9 cellular contexts compared by ENCODE assay signal in the genomic region with DNA sequence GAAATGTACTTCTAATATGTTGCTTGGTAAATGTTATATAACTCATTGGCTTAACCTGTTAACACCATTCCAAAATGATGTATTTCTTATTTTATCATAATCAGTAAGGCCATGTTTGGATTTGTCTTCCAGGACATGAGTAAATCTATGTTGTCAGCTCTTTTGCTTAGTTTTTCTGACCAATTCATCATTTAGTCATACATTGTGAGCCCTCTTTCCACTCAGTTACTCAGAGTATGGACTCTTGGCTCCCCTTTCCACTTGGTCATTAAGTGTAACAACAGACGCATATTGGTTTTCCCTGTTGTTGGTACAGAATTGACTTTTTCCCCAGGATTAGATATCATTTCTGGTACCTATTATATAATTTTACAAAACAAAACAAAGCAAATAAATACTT. TPM values are rescaled to one million over a fixed set of nuclear protein-coding genes. Genes with fewer than 3 reads are reported as not detected.
"Had no signal": no experiment of that assay in that cellular context is flagged by ENCODE, and none has a peak within 500 bp of the region (broad histone marks: within the 10 kb centered on the region; RNA-seq: fewer than 3 reads in every experiment).

No MANE protein-coding gene starts in this region.

- FAIRE-seq: HepG2 had no signal

- H3K36me3 ChIP-seq: HAP-1 had no signal

- H3K27ac Mint-ChIP-seq: IgD-negative memory B cell had no signal

- H3K9me3 Mint-ChIP-seq: IgD-negative memory B cell had no signal

- DNase-seq: GM23248, GOT3, H7, KBM-7 had no signal

- H3K36me3 Mint-ChIP-seq: IgD-negative memory B cell had no signal

- H3K4me3 ChIP-seq: GM23248, HAP-1 had no signal

- H3K4me3 Mint-ChIP-seq: IgD-negative memory B cell had no signal

RNA-seq across cellular contexts. Expression of gene CLEC4D, which starts 9.0 kb away (rescaled TPM):
- total RNA-seq: GM23248, H4, HepG2, HT1080 had no signal

RNA-seq across cellular contexts. Expression of gene CLEC4E, which starts 36.4 kb away (rescaled TPM):
- total RNA-seq: GM23248, H4, HepG2, HT1080 had no signal

RNA-seq across cellular contexts. Expression of gene CLEC6A, which starts 48.6 kb away (rescaled TPM):
- total RNA-seq: GM23248, H4, HepG2, HT1080 had no signal
